In the genomic region with DNA sequence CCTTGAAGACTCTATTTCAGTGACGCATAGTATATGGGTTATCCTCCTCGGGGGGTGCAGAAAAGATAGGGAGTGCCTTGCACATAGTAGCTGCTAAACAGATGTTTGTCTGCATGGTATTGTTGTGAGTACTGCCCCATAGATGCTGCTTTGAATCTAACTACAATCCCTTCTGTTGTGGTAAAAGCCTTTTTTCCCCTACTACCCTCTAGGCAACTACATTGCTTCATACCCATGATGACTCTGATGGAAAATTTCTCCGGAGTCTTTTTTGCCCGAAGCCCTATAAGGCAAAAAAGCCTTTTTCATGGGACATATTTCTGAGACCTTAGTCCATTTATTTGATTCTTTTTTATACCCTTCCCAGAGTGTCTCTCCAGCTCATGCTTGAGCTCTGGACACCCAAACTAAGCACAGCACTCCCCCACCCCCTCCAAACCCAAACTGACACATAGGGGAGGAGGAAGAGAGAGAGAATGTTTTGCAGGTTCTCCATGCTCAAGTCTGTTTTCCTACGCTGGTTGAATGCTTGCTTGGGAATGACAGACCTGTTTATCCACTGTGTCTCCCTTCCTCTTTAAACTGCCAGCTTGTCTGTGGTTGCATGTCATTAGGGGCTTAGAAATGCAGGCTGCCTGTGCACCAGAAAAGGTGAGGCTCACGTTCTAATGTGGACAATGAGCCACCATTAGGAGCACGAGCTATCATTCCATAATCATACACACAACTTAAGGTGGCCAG, we compare ENCODE assay signal across 18 cellular contexts. TPM values are rescaled to one million over a fixed set of nuclear protein-coding genes. Genes with fewer than 3 reads are reported as not detected.
DNase-seq lines count a peak whose midpoint lies in the region; ATAC-seq and TF ChIP-seq lines count a peak whose summit lies in the region.
"Had no signal": no experiment of that assay in that cellular context is flagged by ENCODE, and none has a peak within 500 bp of the region (broad histone marks: within the 10 kb centered on the region; RNA-seq: fewer than 3 reads in every experiment).

No MANE protein-coding gene starts in this region.

- H2BK20ac ChIP-seq in IMR-90 (ENCODE audit: low read depth, low read length): peak overlapping the region; percentile 48

- peak overlapping the region; percentile 47 for H4K12ac ChIP-seq in trophoblast cell (ENCODE audit: low read depth, low read length)

- H2BK15ac ChIP-seq in IMR-90 (ENCODE audit: low read depth, low read length): peak overlapping the region; percentile 19; the same call in 1 of the 3 replicates

- H2BK5ac ChIP-seq in IMR-90 (ENCODE audit: low read depth, low read length, poor library complexity, severe bottlenecking): no peak overlapping the region
- H2BK5ac ChIP-seq in trophoblast cell (ENCODE audit: low read depth, low read length, poor library complexity): peak overlapping the region; percentile 80

- peak overlapping the region; percentile 58 for H2BK12ac ChIP-seq in trophoblast cell (ENCODE audit: low read length)

- H4K5ac ChIP-seq in IMR-90 (ENCODE audit: low read depth, low read length): no peak overlapping the region

- no CpG with 5 or more reads among the region's 7 CpGs for WGBS in IMR-90 (ENCODE audit: extremely low coverage in 2 of 2, insufficient read length in 1 of 2), 2 experiments
- no CpG with 5 or more reads among the region's 7 CpGs for WGBS in trophoblast cell (ENCODE audit: extremely low coverage, insufficient coverage, insufficient read length)

- CTCF ChIA-PET in IMR-90 (lab: Yijun Ruan, JAX): interaction anchor here (0.6 to 1.3 kb wide), 3 partner anchors 75 to 1840 kb away, joined by 3 to 4 read pairs (median 3); no protein-coding TSS in a partner anchor

- H3K27me3 ChIP-seq in IMR-90 (ENCODE audit: control insufficient read depth, insufficient read depth, low read length) (no peaks in the 10 kb centered on the region), trophoblast cell (ENCODE audit: insufficient read depth, low read length) (no peaks in the 10 kb centered on the region)
- H3K27me3 ChIP-seq: BLaER1 treated with 17β-estradiol and CSF1 and Interleukin-3, amounts not matched to agents 10 nM and 100 nM had no signal

- H2AK9ac ChIP-seq in IMR-90 (replicated peaks; ENCODE audit: low read depth, low read length, poor library complexity): no peak overlapping the region

- no peak overlapping the region for H3K27ac Mint-ChIP-seq in activated naive CD4-positive, alpha-beta T cell treated with anti-CD3 and anti-CD28 coated beads, Interleukin-2, amount 50 U/mL, for 72 hours

- no peak for TF ChIP-seq POLR2A in IMR-90 (IDR thresholded peaks at IDR 0.05; ENCODE audit: low read depth, low read length)

- POLR2A ChIA-PET in IMR-90 (lab: Charles Lee; ENCODE audit: unreplicated experiment): no interaction called here

- in situ Hi-C loops in IMR-90 (cut with MboI; ENCODE audit: low sequenced_read_pairs): loop anchor here (25.0 kb wide), 1 partner anchor 387 kb away; no protein-coding TSS in a partner anchor

- H3K9me1 ChIP-seq in IMR-90 (ENCODE audit: insufficient read depth, low read length): peaks cover 5% of the 10 kb centered on the region

- H2AK5ac ChIP-seq in IMR-90 (ENCODE audit: low read depth, low read length) (peak overlapping the region; percentile 39; the same call in 1 of the 2 replicates), trophoblast cell (ENCODE audit: low read length) (peak overlapping the region; percentile 57)

- peak overlapping the region; percentile 62; the same call in 1 of the 2 replicates for H3K14ac ChIP-seq in IMR-90 (replicated peaks; ENCODE audit: low read depth, low read length)
- H3K14ac ChIP-seq in trophoblast cell (ENCODE audit: low read length): peak overlapping the region; percentile 51

- intact Hi-C loops in IMR-90 (cut with micrococcal nuclease): loop anchor here (5.0 to 10.0 kb wide), 6 partner anchors 170 to 1167 kb away; no protein-coding TSS in a partner anchor

- H3K9me3 Mint-ChIP-seq in activated naive CD4-positive, alpha-beta T cell treated with anti-CD3 and anti-CD28 coated beads, Interleukin-2, amount 50 U/mL, for 72 hours: peaks cover 4 to 20% of the 10 kb centered on the region in 2 donors

- no peak overlapping the region; a peak in 1 of 4 replicates for H4K8ac ChIP-seq in IMR-90 (ENCODE audit: low read depth in 2 of 2, low read length in 2 of 2)
- peak overlapping the region; percentile 72 for H4K8ac ChIP-seq in trophoblast cell (ENCODE audit: low read depth, low read length)

- dilution Hi-C loops in IMR-90 (cut with HindIII; ENCODE audit: low sequenced_read_pairs, unreplicated experiment): no loop called here

- no peak for TF ChIP-seq CTCF in IMR-90 (conservative IDR thresholded peaks at IDR 0.05; ENCODE audit: low read depth, low read length)

- H3K27ac ChIP-seq in IMR-90 (ENCODE audit: insufficient read depth, low read length): no peak overlapping the region
- H3K27ac ChIP-seq in trophoblast cell (ENCODE audit: low read depth, low read length): peak overlapping the region; percentile 80
- H3K27ac ChIP-seq: BLaER1 treated with 17β-estradiol and CSF1 and Interleukin-3, amounts not matched to agents 10 nM and 100 nM had no signal

- no peaks in the 10 kb centered on the region for H3K9me3 ChIP-seq in IMR-90 (ENCODE audit: control insufficient read depth, insufficient read depth, low read length)
- H3K9me3 ChIP-seq in trophoblast cell (ENCODE audit: insufficient read depth, low read depth, low read length): no peaks in the 10 kb centered on the region
- H3K9me3 ChIP-seq: BLaER1 treated with 17β-estradiol and CSF1 and Interleukin-3, amounts not matched to agents 10 nM and 100 nM; SK-N-SH had no signal

- H3K4me1 ChIP-seq in IMR-90 (ENCODE audit: control insufficient read depth, insufficient read depth, low read length) (peaks cover 7% of the 10 kb centered on the region), trophoblast cell (ENCODE audit: control insufficient read depth in 1 of 2, insufficient read depth in 2 of 2, low read length in 2 of 2) (peaks cover 18 to 41% of the 10 kb centered on the region in 2 experiments)

- DNase-seq in EH (ENCODE audit: low read depth) (peak; percentile 77), IMR-90 (no peak), dedifferentiated amniotic fluid mesenchymal stem cell (ENCODE audit: extremely low spot score) (peak; percentile 49), trophoblast cell (peak; percentile 83 to 92), HT-29 (ENCODE audit: low spot score) (no peak)
- DNase-seq in activated naive CD4-positive, alpha-beta T cell treated with anti-CD3 and anti-CD28 coated beads, Interleukin-2, amount 50 U/mL, for 72 hours (ENCODE audit: low spot score in 2 of 2): no peak
- DNase-seq: EL, NCI-H1092, NCI-H2107, NCI-H748 treated with DMSO at 0.1 percent for 48 hours, Right ventricle myocardium superior, SK-N-SH had no signal

- H3K9ac ChIP-seq in IMR-90 (ENCODE audit: low read depth, low read length) (no peak overlapping the region), trophoblast cell (ENCODE audit: low read length) (no peak overlapping the region)
- H3K9ac ChIP-seq: BLaER1 treated with 17β-estradiol and CSF1 and Interleukin-3, amounts not matched to agents 10 nM and 100 nM; SK-N-SH had no signal

- H2AFZ ChIP-seq in IMR-90 (replicated peaks; ENCODE audit: low read length, poor library complexity) (no peak overlapping the region), trophoblast cell (ENCODE audit: insufficient read depth, low read length, poor library complexity) (no peak overlapping the region)

- H3K4me2 ChIP-seq in IMR-90 (ENCODE audit: low read depth, low read length): no peak overlapping the region
- peak overlapping the region; percentile 20 for H3K4me2 ChIP-seq in trophoblast cell (ENCODE audit: low read length)
- H3K4me2 ChIP-seq: SK-N-SH had no signal

- no peaks in the 10 kb centered on the region for H3K36me3 Mint-ChIP-seq in activated naive CD4-positive, alpha-beta T cell treated with anti-CD3 and anti-CD28 coated beads, Interleukin-2, amount 50 U/mL, for 72 hours

- H2BK120ac ChIP-seq in IMR-90 (ENCODE audit: low read depth, low read length) (peak overlapping the region; percentile 16; the same call in 1 of the 2 replicates), trophoblast cell (ENCODE audit: insufficient read depth, low read length, poor library complexity) (peak overlapping the region; percentile 85)

- H3K79me1 ChIP-seq in IMR-90 (ENCODE audit: low read depth in 1 of 2, low read length in 2 of 2) (no peaks in the 10 kb centered on the region), trophoblast cell (ENCODE audit: low read length) (peaks cover 49% of the 10 kb centered on the region)

- H4K91ac ChIP-seq in IMR-90 (ENCODE audit: insufficient read depth, low read depth, low read length): no peak overlapping the region; the same call in 1 of the 2 replicates
- H4K91ac ChIP-seq in trophoblast cell (ENCODE audit: low read depth, low read length): peak overlapping the region; percentile 97

- H3K4ac ChIP-seq in IMR-90 (ENCODE audit: low read depth, low read length): peak overlapping the region; percentile 33
- no peak overlapping the region for H3K4ac ChIP-seq in trophoblast cell (ENCODE audit: low read depth, low read length)

- ATAC-seq in IMR-90 (ENCODE audit: low read depth) (no peak), GM18502 (IDR thresholded peaks at IDR 0.05; ENCODE audit: poor library complexity, unreplicated experiment) (no peak)
- no peak for ATAC-seq in activated naive CD4-positive, alpha-beta T cell treated with anti-CD3 and anti-CD28 coated beads, Interleukin-2, amount 50 U/mL, for 72 hours
- ATAC-seq: GM12878, K562, Panc1 had no signal

- no peaks in the 10 kb centered on the region for H3K79me2 ChIP-seq in trophoblast cell (ENCODE audit: control insufficient read depth, insufficient read depth, low read length, poor library complexity)

- H3K56ac ChIP-seq in IMR-90 (ENCODE audit: extremely low read depth, insufficient read depth, low read length): no peak overlapping the region

- no peaks in the 10 kb centered on the region for H3K36me3 ChIP-seq in IMR-90 (ENCODE audit: control insufficient read depth, insufficient read depth, low read length)
- H3K36me3 ChIP-seq in trophoblast cell (ENCODE audit: control insufficient read depth in 1 of 2, insufficient read depth in 2 of 2, low read length in 2 of 2): no peaks in the 10 kb centered on the region
- H3K36me3 ChIP-seq: BLaER1 treated with 17β-estradiol and CSF1 and Interleukin-3, amounts not matched to agents 10 nM and 100 nM had no signal

- H3K4me3 ChIP-seq in IMR-90 (ENCODE audit: insufficient read depth, low read depth, low read length): no peak overlapping the region
- no peak overlapping the region for H3K4me3 ChIP-seq in trophoblast cell (ENCODE audit: low read depth, low read length)
- H3K4me3 ChIP-seq: BLaER1 treated with 17β-estradiol and CSF1 and Interleukin-3, amounts not matched to agents 10 nM and 100 nM; GM12878; K562 had no signal

- H3K18ac ChIP-seq in IMR-90 (ENCODE audit: low read depth, low read length): peak overlapping the region; percentile 21; the same call in 1 of the 2 replicates
- H3K18ac ChIP-seq in trophoblast cell (ENCODE audit: low read length): peak overlapping the region; percentile 54

- H3K23ac ChIP-seq in IMR-90 (ENCODE audit: low read depth, low read length): no peak overlapping the region
- no peak overlapping the region for H3K23ac ChIP-seq in trophoblast cell (ENCODE audit: low read length)

- no peaks in the 10 kb centered on the region for H4K20me1 ChIP-seq in IMR-90 (ENCODE audit: insufficient read depth, low read length)
- H4K20me1 ChIP-seq: BLaER1 treated with 17β-estradiol and CSF1 and Interleukin-3, amounts not matched to agents 10 nM and 100 nM had no signal

- TF ChIP-seq RAD21 in IMR-90 (IDR thresholded peaks at IDR 0.05; ENCODE audit: low read length): no peak

- no TSS peak for BruUV-seq in IMR-90 (replicated peaks; lab: Mats Ljungman, UMichigan)

RNA-seq across cellular contexts. Expression of a gene that starts 52.9 kb away (rescaled TPM):
- total RNA-seq in IMR-90 (2012; rRNA removed): not detected in 2 replicates
- polyA plus RNA-seq in IMR-90 (2012; rRNA removed): not detected in 2 replicates
- not detected in 2 replicates for polyA plus RNA-seq in IMR-90 (2012; cell fraction: cytosol; rRNA removed)
- 0.06 TPM in 1 of 2 replicates, not detected in the other for polyA plus RNA-seq in IMR-90 (2012; cell fraction: nucleus; rRNA removed; ENCODE audit: low replicate concordance)
- polyA plus RNA-seq in trophoblast cell (2013): 0.06 and 0.07 TPM in 2 replicates
- total RNA-seq in activated naive CD4-positive, alpha-beta T cell treated with anti-CD3 and anti-CD28 coated beads, Interleukin-2, amount 50 U/mL, for 72 hours: not detected
- total RNA-seq in HT-29 (2014; rRNA removed; shearing (Covaris generic)): not detected in 2 replicates
- total RNA-seq: GM12878, HT1080, K562, Right ventricle myocardium superior had no signal
- polyA plus RNA-seq: K562 had no signal

Comparison
In these comparisons a context has a peak if more than half of its experiments do, and no peak if none do; other contexts are left out.
1. DNase-seq: peak in EH (single experiment), dedifferentiated amniotic fluid mesenchymal stem cell (single experiment) and trophoblast cell (2 of 2); none in IMR-90 (single experiment), activated naive CD4-positive, alpha-beta T cell treated with anti-CD3 and anti-CD28 coated beads, Interleukin-2, amount 50 U/mL, for 72 hours (0 of 2) and HT-29 (single experiment).